26 cellular contexts compared by ENCODE assay signal in the genomic region with DNA sequence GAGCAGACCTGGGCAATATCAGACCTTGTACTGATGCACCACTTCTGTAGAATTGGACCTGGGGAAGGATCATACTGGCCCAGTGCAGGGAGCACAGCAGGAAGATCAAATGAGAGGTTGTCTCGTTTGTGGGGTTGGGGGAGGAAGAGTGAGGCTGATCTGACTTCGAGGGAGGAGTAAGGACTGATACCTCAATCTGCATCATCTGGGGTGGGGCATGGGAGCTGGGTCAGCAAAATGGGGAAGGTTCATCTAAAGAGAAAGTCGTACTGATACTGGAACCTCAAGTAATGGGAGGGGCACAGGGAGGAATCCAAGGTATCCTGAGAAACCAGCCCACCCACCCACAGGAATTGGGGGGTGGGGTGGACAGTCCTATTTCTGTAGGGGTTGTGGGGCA. TPM values are rescaled to one million over a fixed set of nuclear protein-coding genes. Genes with fewer than 3 reads are reported as not detected.
DNase-seq lines count a peak whose midpoint lies in the region; ATAC-seq, FAIRE-seq and TF ChIP-seq lines count a peak whose summit lies in the region.
"Had no signal": no experiment of that assay in that cellular context is flagged by ENCODE, and none has a peak within 500 bp of the region (broad histone marks: within the 10 kb centered on the region; RNA-seq: fewer than 3 reads in every experiment).

No MANE protein-coding gene starts in this region.

- H2BK5ac ChIP-seq in H9 (ENCODE audit: insufficient read length, low read length), result no peak overlapping the region

- CTCF ChIA-PET in K562 (lab: Yijun Ruan, JAX; ENCODE audit: low intra/inter-chr PET ratio), result no interaction called here
- CTCF ChIA-PET in naive thymus-derived CD4-positive, alpha-beta T cell (lab: Charles Lee), result no interaction called here

- H3K23me2 ChIP-seq in H9 (ENCODE audit: insufficient read length, low read depth, low read length, poor library complexity, severe bottlenecking), result peaks cover 35% of the 10 kb centered on the region

- BruUV-seq in K562 (replicated peaks; lab: Mats Ljungman, UMichigan), result no TSS peak

- H3K79me2 ChIP-seq in H9 (ENCODE audit: insufficient read depth, low read length) (no peaks in the 10 kb centered on the region), K562 (ENCODE audit: control insufficient read depth, insufficient read depth, low read length) (peaks cover 13% of the 10 kb centered on the region)

- H3T11ph ChIP-seq in H9 (ENCODE audit: low read length), result no peak overlapping the region

- H2AK5ac ChIP-seq in H9 (ENCODE audit: insufficient read length, low read length), result no peak overlapping the region

- peak overlapping the region in 3 of 4 donors; percentile 47 to 80 (median 70) for H3K4me3 Mint-ChIP-seq in CD4-positive, CD25-positive, alpha-beta regulatory T cell
- H3K4me3 Mint-ChIP-seq in H9, result peak overlapping the region; percentile 44 to 71
- peak overlapping the region in 6 of 10 donors; percentile 3 to 54 (median 40) for H3K4me3 Mint-ChIP-seq in naive thymus-derived CD4-positive, alpha-beta T cell
- H3K4me3 Mint-ChIP-seq: activated naive CD8-positive, alpha-beta T cell treated with anti-CD3 and anti-CD28 coated beads, Interleukin-2, amount 50 U/mL, for 24 hours; HFFc6; natural killer cell treated with Interleukin-12 subunit alpha and Interleukin-12 subunit beta and Interleukin-15 and Interleukin-18, amount 100 ng/mL, for 72 hours had no signal

- H3K4me3 ChIP-seq in CD4-positive, CD25-positive, alpha-beta regulatory T cell (ENCODE audit: low read depth, low read length), result no peak overlapping the region
- no peak overlapping the region for H3K4me3 ChIP-seq in K562
- H3K4me3 ChIP-seq in naive thymus-derived CD4-positive, alpha-beta T cell (ENCODE audit: low read length), result no peak overlapping the region
- H3K4me3 ChIP-seq: SK-N-MC had no signal

- H3K18ac ChIP-seq in H9 (ENCODE audit: insufficient read length, low read depth, low read length), result no peak overlapping the region

- H3K27ac Mint-ChIP-seq in CD4-positive, CD25-positive, alpha-beta regulatory T cell, result peak overlapping the region in 2 of 3 donors; percentile 28 to 64
- no peak overlapping the region for H3K27ac Mint-ChIP-seq in H9
- H3K27ac Mint-ChIP-seq in naive thymus-derived CD4-positive, alpha-beta T cell, result peak overlapping the region in 2 of 9 donors; percentile 13 to 35
- H3K27ac Mint-ChIP-seq: activated naive CD8-positive, alpha-beta T cell treated with anti-CD3 and anti-CD28 coated beads, Interleukin-2, amount 50 U/mL, for 24 hours; activated T-helper 2 cell treated with anti-CD3 and anti-CD28 coated beads, Interferon-gamma antibody, Interleukin-2, Interleukin-4, amounts not matched to agents 10 μg/mL and 5 μg/mL and 100 μg/mL, durations not matched to agents 14 hours and 24 hours and 36 hours; dendritic cell treated with granulocyte-macrophage colony-stimulating factor and Interleukin-4, amounts not matched to agents 40 ng/mL and 50 ng/mL, for 4 days; HFFc6; natural killer cell treated with Interleukin-12 subunit alpha and Interleukin-12 subunit beta and Interleukin-15 and Interleukin-18, amount 100 ng/mL, for 72 hours had no signal

- TF ChIP-seq EP300 in K562 (IDR thresholded peaks at IDR 0.05; ENCODE audit: low read length), result no peak

- peaks cover 14 to 71% (median 36%) of the 10 kb centered on the region in 4 donors for H3K4me1 Mint-ChIP-seq in CD4-positive, CD25-positive, alpha-beta regulatory T cell
- H3K4me1 Mint-ChIP-seq in H9, result peaks cover 42 to 44% of the 10 kb centered on the region in 2 experiments
- peaks cover 49 to 76% (median 67%) of the 10 kb centered on the region in 7 donors for H3K4me1 Mint-ChIP-seq in naive thymus-derived CD4-positive, alpha-beta T cell

- H2BK20ac ChIP-seq in H9 (ENCODE audit: low read depth, low read length, poor library complexity, severe bottlenecking), result no peak overlapping the region

- no peak overlapping the region for H4K91ac ChIP-seq in H9 (ENCODE audit: insufficient read length, low read depth, low read length)

- peaks cover 20% of the 10 kb centered on the region for H3K36me3 ChIP-seq in CD4-positive, CD25-positive, alpha-beta regulatory T cell (ENCODE audit: control insufficient read depth, insufficient read depth, low read length)
- peaks cover 8% of the 10 kb centered on the region; the same call in 2 of the 3 replicates for H3K36me3 ChIP-seq in K562 (ENCODE audit: control insufficient read depth, insufficient read depth, low read length)
- peaks cover 0 to 25% (median 7%) of the 10 kb centered on the region in 3 experiments for H3K36me3 ChIP-seq in naive thymus-derived CD4-positive, alpha-beta T cell (ENCODE audit: control insufficient read depth in 2 of 3, insufficient read depth in 3 of 3, low read length in 3 of 3)
- H3K36me3 ChIP-seq: breast epithelium had no signal

- H3K4me1 ChIP-seq in CD4-positive, CD25-positive, alpha-beta regulatory T cell (ENCODE audit: control insufficient read depth, insufficient read depth, low read length, poor library complexity, severe bottlenecking), result peaks cover 35% of the 10 kb centered on the region
- no peaks in the 10 kb centered on the region for H3K4me1 ChIP-seq in H9 (ENCODE audit: insufficient read depth, low read length)
- H3K4me1 ChIP-seq in K562 (replicated peaks in 1 of 2; ENCODE audit: control insufficient read depth in 2 of 2, insufficient read depth in 2 of 2, low read length in 2 of 2), result peaks cover 0 to 27% of the 10 kb centered on the region in 2 experiments; a peak in 2 of 5 replicates
- peaks cover 17 to 50% of the 10 kb centered on the region in 2 donors for H3K4me1 ChIP-seq in naive thymus-derived CD4-positive, alpha-beta T cell (ENCODE audit: control insufficient read depth in 2 of 2, insufficient read depth in 2 of 2, low read length in 2 of 2)

- TF ChIP-seq CTCF in H9 (conservative IDR thresholded peaks at IDR 0.05) (no peak), K562 (IDR thresholded peaks at IDR 0.05 in 2 of 3, conservative IDR thresholded peaks at IDR 0.05 in 1 of 3; ENCODE audit: insufficient read depth in 2 of 3, low read depth in 1 of 3, low read length in 3 of 3) (no peak)

- in situ Hi-C loops in K562 (cut with MboI), result no loop called here

- no peak overlapping the region for H2BK120ac ChIP-seq in H9 (ENCODE audit: low read depth, low read length, poor library complexity, severe bottlenecking)

- no peak overlapping the region for H3K27ac ChIP-seq in CD4-positive, CD25-positive, alpha-beta regulatory T cell (ENCODE audit: insufficient read depth, low read length, poor library complexity, severe bottlenecking)
- H3K27ac ChIP-seq in H9 (ENCODE audit: insufficient read length, low read depth, low read length) (no peak overlapping the region), K562 (ENCODE audit: extremely low read depth, low read depth, low read length) (no peak overlapping the region)
- no peak overlapping the region for H3K27ac ChIP-seq in naive thymus-derived CD4-positive, alpha-beta T cell (ENCODE audit: low read depth, low read length)
- H3K27ac ChIP-seq: breast epithelium, psoas muscle, SK-N-MC, tibial nerve had no signal

- no peak overlapping the region for H3K23ac ChIP-seq in H9 (ENCODE audit: insufficient read length, low read depth, low read length)

- H3K56ac ChIP-seq in H9 (ENCODE audit: insufficient read length, low read depth, low read length), result no peak overlapping the region

- intact Hi-C loops in K562 (cut with micrococcal nuclease), result no loop called here
- intact Hi-C loops in naive thymus-derived CD4-positive, alpha-beta T cell (cut with micrococcal nuclease), result no loop called here

- H3K9me3 ChIP-seq in CD4-positive, CD25-positive, alpha-beta regulatory T cell (ENCODE audit: control insufficient read depth in 2 of 2, low read length in 2 of 2), result no peaks in the 10 kb centered on the region
- no peaks in the 10 kb centered on the region for H3K9me3 ChIP-seq in H9 (ENCODE audit: control insufficient read depth, low read depth, low read length)
- no peaks in the 10 kb centered on the region for H3K9me3 ChIP-seq in K562 (replicated peaks; ENCODE audit: control insufficient read depth, insufficient read depth, low read depth, low read length)
- no peaks in the 10 kb centered on the region for H3K9me3 ChIP-seq in naive thymus-derived CD4-positive, alpha-beta T cell (ENCODE audit: control insufficient read depth in 2 of 3, low read length in 3 of 3)
- H3K9me3 ChIP-seq: breast epithelium, psoas muscle, tibial nerve had no signal

- H2AFZ ChIP-seq in H9 (ENCODE audit: low read length), result no peak overlapping the region
- no peak overlapping the region for H2AFZ ChIP-seq in K562 (ENCODE audit: low read depth, low read length)

- H3K4me2 ChIP-seq in H9 (ENCODE audit: insufficient read depth, insufficient read length, low read length) (peak overlapping the region; percentile 55), K562 (ENCODE audit: insufficient read depth, low read length) (no peak overlapping the region)

- FAIRE-seq in K562 (lab: Jason Lieb, UNC), result no peak

- no peak overlapping the region for H3K14ac ChIP-seq in H9 (ENCODE audit: insufficient read depth, low read length)

- no CpG with 5 or more reads among the region's 3 CpGs for WGBS in H9 (ENCODE audit: extremely low coverage, insufficient read length, low lambda C conversion rate)
- WGBS in K562 (ENCODE audit: insufficient coverage, low coverage, missing lambda C conversion rate), result 0% methylated on average over 3 of the region's 3 CpGs

- no peak for TF ChIP-seq RAD21 in K562 (CRISPR knock-in tag; conservative IDR thresholded peaks at IDR 0.05 in 1 of 2, IDR thresholded peaks at IDR 0.05 in 1 of 2)

- H3K27me3 ChIP-seq in CD4-positive, CD25-positive, alpha-beta regulatory T cell (ENCODE audit: control insufficient read depth, insufficient read depth, low read length), result peaks cover 26% of the 10 kb centered on the region
- peaks cover 42% of the 10 kb centered on the region for H3K27me3 ChIP-seq in H9 (ENCODE audit: insufficient read depth, low read length)
- peaks cover 25 to 33% of the 10 kb centered on the region in 2 experiments; a peak in 4 of 5 replicates for H3K27me3 ChIP-seq in K562 (ENCODE audit: control insufficient read depth in 2 of 2, insufficient read depth in 2 of 2, low read length in 2 of 2)
- peaks cover 0 to 12% of the 10 kb centered on the region in 2 donors for H3K27me3 ChIP-seq in naive thymus-derived CD4-positive, alpha-beta T cell (ENCODE audit: control insufficient read depth in 2 of 2, insufficient read depth in 2 of 2, low read length in 2 of 2)
- H3K27me3 ChIP-seq: breast epithelium had no signal

- no peak for DNase-seq in CD4-positive, CD25-positive, alpha-beta regulatory T cell
- DNase-seq in H9 (no peak), K562 (ENCODE audit: extremely low read depth in 1 of 4, low spot score in 3 of 4) (no peak), epidermal melanocyte (ENCODE audit: insufficient read length, low spot score) (no peak), AG08396 (ENCODE audit: low spot score) (no peak), SIG-M5 treated with dmso at 0.1 percent for 504 hours (lab: John Stamatoyannopoulos, UW; ENCODE audit: unreplicated experiment) (no peak)
- DNase-seq in naive thymus-derived CD4-positive, alpha-beta T cell, result no peak
- no peak for DNase-seq in activated effector memory CD4-positive, alpha-beta T cell treated with anti-CD3 and anti-CD28 coated beads, Interleukin-2, amount 50 U/mL, for 16 hours
- DNase-seq: activated CD4-positive, alpha-beta T cell treated with anti-CD3 and anti-CD28 coated beads for 4 hours; DMS79 treated with DMSO at 0.1 percent for 48 hours; foreskin melanocyte; HFFc6; NCI-H1436 treated with DMSO at 0.1 percent for 48 hours; NCI-H2171; NCI-H524 treated with DMSO at 0.1 percent for 48 hours; stimulated activated naive CD4-positive, alpha-beta T cell treated with Interleukin-2 at 50 U/mL for 16 hours had no signal

- H4K5ac ChIP-seq in H9 (ENCODE audit: insufficient read length, low read depth, low read length), result no peak overlapping the region

- H2BK12ac ChIP-seq in H9 (ENCODE audit: insufficient read length, low read depth, low read length), result no peak overlapping the region

- no peaks in the 10 kb centered on the region for H3K79me1 ChIP-seq in H9 (ENCODE audit: insufficient read depth, low read depth, low read length, poor library complexity, severe bottlenecking)

- H3K36me3 Mint-ChIP-seq in CD4-positive, CD25-positive, alpha-beta regulatory T cell, result peaks cover 41% of the 10 kb centered on the region
- peaks cover 8 to 17% (median 9%) of the 10 kb centered on the region in 3 experiments; a peak in 6 of 7 replicates for H3K36me3 Mint-ChIP-seq in H9 (ENCODE audit: insufficient read depth in 1 of 3, low read depth in 3 of 3)
- peaks cover 10 to 46% (median 41%) of the 10 kb centered on the region in 5 donors for H3K36me3 Mint-ChIP-seq in naive thymus-derived CD4-positive, alpha-beta T cell

- no peak overlapping the region for H2BK15ac ChIP-seq in H9 (ENCODE audit: low read depth, low read length)

- H3K9ac ChIP-seq in H9 (ENCODE audit: extremely low read depth, insufficient read length, low read length) (no peak overlapping the region), K562 (ENCODE audit: insufficient read depth in 1 of 2, low read depth in 2 of 2, low read length in 2 of 2) (no peak overlapping the region)

- peaks cover 76% of the 10 kb centered on the region for H3K27me3 Mint-ChIP-seq in CD4-positive, CD25-positive, alpha-beta regulatory T cell
- peaks cover 78% of the 10 kb centered on the region for H3K27me3 Mint-ChIP-seq in H9 (ENCODE audit: low read depth)
- peaks cover 31 to 64% (median 55%) of the 10 kb centered on the region in 5 donors for H3K27me3 Mint-ChIP-seq in naive thymus-derived CD4-positive, alpha-beta T cell

- H4K20me1 ChIP-seq in H9 (ENCODE audit: control insufficient read depth, insufficient read depth, insufficient read length) (no peaks in the 10 kb centered on the region), K562 (replicated peaks; ENCODE audit: control insufficient read depth, insufficient read depth, low read length) (0 out of 2 replicates have a peak, but pooled peaks cover 4% of the 10 kb centered on the region)

- no peaks in the 10 kb centered on the region for H3K9me1 ChIP-seq in K562 (ENCODE audit: control insufficient read depth, insufficient read depth, low read length)

- ATAC-seq in CD4-positive, CD25-positive, alpha-beta regulatory T cell (ENCODE audit: low read depth in 2 of 2), result no peak
- no peak for ATAC-seq in K562
- no peak for ATAC-seq in naive thymus-derived CD4-positive, alpha-beta T cell
- ATAC-seq: activated naive CD8-positive, alpha-beta T cell treated with anti-CD3 and anti-CD28 coated beads, Interleukin-2, amount 50 U/mL, for 24 hours; natural killer cell treated with Interleukin-12 subunit alpha and Interleukin-12 subunit beta and Interleukin-15 and Interleukin-18, amount 100 ng/mL, for 72 hours; psoas muscle had no signal

- H3K4ac ChIP-seq in H9 (ENCODE audit: low read depth, low read length), result no peak overlapping the region

- TF ChIP-seq POLR2A in K562 (conservative IDR thresholded peaks at IDR 0.05), result no peak

- H3K9me3 Mint-ChIP-seq in CD4-positive, CD25-positive, alpha-beta regulatory T cell, result peaks cover 0 to 1% (median 0%) of the 10 kb centered on the region in 7 donors
- peaks cover 0 to 3% of the 10 kb centered on the region in 2 experiments; a peak in 3 of 5 replicates for H3K9me3 Mint-ChIP-seq in H9
- H3K9me3 Mint-ChIP-seq in naive thymus-derived CD4-positive, alpha-beta T cell, result peaks cover 0 to 7% (median 0%) of the 10 kb centered on the region in 11 donors
- H3K9me3 Mint-ChIP-seq: activated naive CD8-positive, alpha-beta T cell treated with anti-CD3 and anti-CD28 coated beads, Interleukin-2, amount 50 U/mL, for 24 hours; activated T-helper 2 cell treated with anti-CD3 and anti-CD28 coated beads, Interferon-gamma antibody, Interleukin-2, Interleukin-4, amounts not matched to agents 10 μg/mL and 5 μg/mL and 100 μg/mL, durations not matched to agents 14 hours and 24 hours and 36 hours; dendritic cell treated with granulocyte-macrophage colony-stimulating factor and Interleukin-4, amounts not matched to agents 40 ng/mL and 50 ng/mL, for 4 days; HFFc6; natural killer cell treated with Interleukin-12 subunit alpha and Interleukin-12 subunit beta and Interleukin-15 and Interleukin-18, amount 100 ng/mL, for 72 hours had no signal

- H4K8ac ChIP-seq in H9 (replicated peaks; ENCODE audit: insufficient read length, low read depth, low read length), result no peak overlapping the region

- POLR2A ChIA-PET in K562 (lab: Yijun Ruan, JAX), result interaction anchor here (0.5 to 2.2 kb wide), 2 partner anchors 11 to 148 kb away, joined by 4 to 10 read pairs; a partner anchor contains a TSS
- POLR2A ChIA-PET in naive thymus-derived CD4-positive, alpha-beta T cell (lab: Charles Lee), result interaction anchor here (1.0 to 1.6 kb wide), 2 partner anchors 11 to 25 kb away, joined by 3 to 4 read pairs; a partner anchor contains a TSS

RNA-seq across cellular contexts. Expression of a gene that starts 3.7 kb away (rescaled TPM):
- not detected for total RNA-seq in CD4-positive, CD25-positive, alpha-beta regulatory T cell
- polyA plus RNA-seq in CD4-positive, CD25-positive, alpha-beta regulatory T cell, result under 1 TPM in 2 of 4 donors, not detected in 2; 0.14 to 0.23 TPM
- total RNA-seq in H9 (2021) (0.26 and 0.39 TPM in 2 replicates), K562 (2014; rRNA removed) (not detected in 2 replicates), K562 (2014; rRNA removed; fragmentation: Illumina TruSeq; extraction: Trizol) (not detected in 2 replicates), K562 (2015; rRNA removed; fragmentation: Illumina TruSeq; extraction: Trizol) (not detected in 2 replicates), K562 (2021) (not detected in 2 replicates)
- total RNA-seq in K562 (2011; cell fraction: chromatin; rRNA removed; ENCODE audit: low replicate concordance), result not detected in 2 replicates
- not detected in 2 replicates for total RNA-seq in K562 (2011; cell fraction: nucleolus; rRNA removed)
- total RNA-seq in K562 (2011; cell fraction: nucleoplasm; rRNA removed), result not detected in 2 replicates
- polyA plus RNA-seq in K562 (2011; rRNA removed) (not detected in 2 replicates), K562 (2014; fragmentation: Illumina TruSeq; extraction: Trizol) (not detected in 2 replicates), K562 (2014; fragmentation: Nextera tagmentation; extraction: Ambion mirVana) (not detected), K562 (2014; rRNA removed) (not detected in 2 replicates)
- polyA plus RNA-seq in K562 (2011; cell fraction: cytosol; rRNA removed), result not detected in 2 replicates
- polyA plus RNA-seq in K562 (2011; cell fraction: nucleus; rRNA removed), result not detected in 2 replicates
- 0.68 and 1.5 TPM in 2 replicates for polyA plus RNA-seq in K562 (2012)
- not detected in 2 replicates for polyA minus RNA-seq in K562 (2011; rRNA and poly(A)+ RNA removed)
- polyA minus RNA-seq in K562 (2011; cell fraction: cytosol; rRNA and poly(A)+ RNA removed), result not detected in 2 replicates
- not detected in 2 replicates for polyA minus RNA-seq in K562 (2011; cell fraction: nucleus; rRNA and poly(A)+ RNA removed)
- not detected for total RNA-seq in naive thymus-derived CD4-positive, alpha-beta T cell
- under 1 TPM in 1 of 2 donors, not detected in 1; 0.33 TPM for polyA plus RNA-seq in naive thymus-derived CD4-positive, alpha-beta T cell
- total RNA-seq: activated T-helper 2 cell treated with anti-CD3 and anti-CD28 coated beads, Interferon-gamma antibody, Interleukin-2, Interleukin-4, amounts not matched to agents 10 μg/mL and 5 μg/mL and 100 μg/mL, durations not matched to agents 14 hours and 24 hours and 36 hours; HFFc6; mesenteric fat pad; natural killer cell treated with Interleukin-12 subunit alpha and Interleukin-12 subunit beta and Interleukin-15 and Interleukin-18, amount 100 ng/mL, for 72 hours; psoas muscle; skeletal muscle tissue had no signal

RNA-seq across cellular contexts. Expression of a gene that starts 4.9 kb away (rescaled TPM):
- total RNA-seq in CD4-positive, CD25-positive, alpha-beta regulatory T cell, result 59.4 TPM
- 100 to 1,000 TPM in 1 of 4 donors, 10 to 100 TPM in 3; 91.1 to 101 (median 96.0) TPM for polyA plus RNA-seq in CD4-positive, CD25-positive, alpha-beta regulatory T cell
- total RNA-seq in H9 (2021), result 22.7 and 23.8 TPM in 2 replicates
- total RNA-seq in K562 (2011; cell fraction: chromatin; rRNA removed; ENCODE audit: low replicate concordance), result 13.4 and 14.5 TPM in 2 replicates
- total RNA-seq in K562 (2011; cell fraction: nucleolus; rRNA removed), result 8.8 and 9.7 TPM in 2 replicates
- 19.6 and 32.7 TPM in 2 replicates for total RNA-seq in K562 (2011; cell fraction: nucleoplasm; rRNA removed)
- total RNA-seq in K562 (2014; rRNA removed), result 32.9 and 46.2 TPM in 2 replicates
- total RNA-seq in K562 (2014; rRNA removed; fragmentation: Illumina TruSeq; extraction: Trizol), result 39.3 and 40.8 TPM in 2 replicates
- 51.3 and 51.5 TPM in 2 replicates for total RNA-seq in K562 (2015; rRNA removed; fragmentation: Illumina TruSeq; extraction: Trizol)
- total RNA-seq in K562 (2021), result 44.6 and 49.7 TPM in 2 replicates
- 74.6 and 77.8 TPM in 2 replicates for polyA plus RNA-seq in K562 (2011; rRNA removed)
- 56.3 and 72.0 TPM in 2 replicates for polyA plus RNA-seq in K562 (2011; cell fraction: cytosol; rRNA removed)
- 35.3 and 42.5 TPM in 2 replicates for polyA plus RNA-seq in K562 (2011; cell fraction: nucleus; rRNA removed)
- polyA plus RNA-seq in K562 (2012), result 47.5 and 59.4 TPM in 2 replicates
- 71.7 and 94.8 TPM in 2 replicates for polyA plus RNA-seq in K562 (2014; fragmentation: Illumina TruSeq; extraction: Trizol)
- 10 to 100 TPM; 17.8 to 30.9 TPM for polyA plus RNA-seq in K562 (2014; fragmentation: Nextera tagmentation; extraction: Ambion mirVana)
- polyA plus RNA-seq in K562 (2014; rRNA removed), result 58.1 and 64.1 TPM in 2 replicates
- polyA minus RNA-seq in K562 (2011; rRNA and poly(A)+ RNA removed), result 27.6 and 29.1 TPM in 2 replicates
- polyA minus RNA-seq in K562 (2011; cell fraction: cytosol; rRNA and poly(A)+ RNA removed), result 12.3 and 21.0 TPM in 2 replicates
- polyA minus RNA-seq in K562 (2011; cell fraction: nucleus; rRNA and poly(A)+ RNA removed), result 8.5 and 12.9 TPM in 2 replicates
- total RNA-seq in naive thymus-derived CD4-positive, alpha-beta T cell, result 10 to 100 TPM; 49.4 to 67.1 (median 62.7) TPM
- 100 to 1,000 TPM; 112 to 113 TPM for polyA plus RNA-seq in naive thymus-derived CD4-positive, alpha-beta T cell

RNA-seq across cellular contexts. Expression of a gene that starts 10.8 kb away (rescaled TPM):
- total RNA-seq in CD4-positive, CD25-positive, alpha-beta regulatory T cell, result 37.8 TPM
- polyA plus RNA-seq in CD4-positive, CD25-positive, alpha-beta regulatory T cell, result 100 to 1,000 TPM; 108 to 133 (median 122) TPM
- total RNA-seq in H9 (2021), result 31.9 and 33.1 TPM in 2 replicates
- 19.9 and 30.6 TPM in 2 replicates for total RNA-seq in K562 (2011; cell fraction: chromatin; rRNA removed; ENCODE audit: low replicate concordance)
- 30.3 and 30.7 TPM in 2 replicates for total RNA-seq in K562 (2011; cell fraction: nucleolus; rRNA removed)
- total RNA-seq in K562 (2011; cell fraction: nucleoplasm; rRNA removed), result 29.0 and 30.1 TPM in 2 replicates
- total RNA-seq in K562 (2014; rRNA removed), result 92.2 and 119 TPM in 2 replicates
- total RNA-seq in K562 (2014; rRNA removed; fragmentation: Illumina TruSeq; extraction: Trizol), result 126 and 174 TPM in 2 replicates
- 150 and 160 TPM in 2 replicates for total RNA-seq in K562 (2015; rRNA removed; fragmentation: Illumina TruSeq; extraction: Trizol)
- total RNA-seq in K562 (2021), result 113 and 123 TPM in 2 replicates
- polyA plus RNA-seq in K562 (2011; rRNA removed), result 143 and 156 TPM in 2 replicates
- polyA plus RNA-seq in K562 (2011; cell fraction: cytosol; rRNA removed), result 189 and 193 TPM in 2 replicates
- 115 and 130 TPM in 2 replicates for polyA plus RNA-seq in K562 (2011; cell fraction: nucleus; rRNA removed)
- 130 and 140 TPM in 2 replicates for polyA plus RNA-seq in K562 (2012)
- polyA plus RNA-seq in K562 (2014; fragmentation: Illumina TruSeq; extraction: Trizol), result 115 and 122 TPM in 2 replicates
- 100 to 1,000 TPM; 322 to 333 TPM for polyA plus RNA-seq in K562 (2014; fragmentation: Nextera tagmentation; extraction: Ambion mirVana)
- polyA plus RNA-seq in K562 (2014; rRNA removed), result 121 and 149 TPM in 2 replicates
- polyA minus RNA-seq in K562 (2011; rRNA and poly(A)+ RNA removed), result 35.4 and 40.0 TPM in 2 replicates
- 15.2 and 16.0 TPM in 2 replicates for polyA minus RNA-seq in K562 (2011; cell fraction: cytosol; rRNA and poly(A)+ RNA removed)
- polyA minus RNA-seq in K562 (2011; cell fraction: nucleus; rRNA and poly(A)+ RNA removed), result 15.9 and 21.0 TPM in 2 replicates
- total RNA-seq in naive thymus-derived CD4-positive, alpha-beta T cell, result 10 to 100 TPM; 27.3 to 66.8 (median 45.0) TPM
- 100 to 1,000 TPM in 1 of 2 donors, 10 to 100 TPM in 1; 89.2 to 128 TPM for polyA plus RNA-seq in naive thymus-derived CD4-positive, alpha-beta T cell

RNA-seq across cellular contexts. Expression of a gene that starts 41.0 kb away (rescaled TPM):
- not detected for total RNA-seq in CD4-positive, CD25-positive, alpha-beta regulatory T cell
- polyA plus RNA-seq in CD4-positive, CD25-positive, alpha-beta regulatory T cell, result under 1 TPM in 2 of 4 donors, not detected in 2; 0.13 to 0.18 TPM
- total RNA-seq in H9 (2021) (not detected in 2 replicates), K562 (2014; rRNA removed) (not detected in 2 replicates), K562 (2014; rRNA removed; fragmentation: Illumina TruSeq; extraction: Trizol) (not detected in 2 replicates), K562 (2015; rRNA removed; fragmentation: Illumina TruSeq; extraction: Trizol) (not detected in 2 replicates), K562 (2021) (not detected in 2 replicates)
- not detected in 2 replicates for total RNA-seq in K562 (2011; cell fraction: chromatin; rRNA removed; ENCODE audit: low replicate concordance)
- total RNA-seq in K562 (2011; cell fraction: nucleolus; rRNA removed), result not detected in 2 replicates
- total RNA-seq in K562 (2011; cell fraction: nucleoplasm; rRNA removed), result not detected in 2 replicates
- polyA plus RNA-seq in K562 (2011; rRNA removed) (not detected in 2 replicates), K562 (2014; fragmentation: Illumina TruSeq; extraction: Trizol) (not detected in 2 replicates), K562 (2014; fragmentation: Nextera tagmentation; extraction: Ambion mirVana) (not detected), K562 (2014; rRNA removed) (not detected in 2 replicates)
- polyA plus RNA-seq in K562 (2011; cell fraction: cytosol; rRNA removed), result not detected in 2 replicates
- polyA plus RNA-seq in K562 (2011; cell fraction: nucleus; rRNA removed), result not detected in 2 replicates
- polyA plus RNA-seq in K562 (2012), result not detected in 2 replicates
- not detected in 2 replicates for polyA minus RNA-seq in K562 (2011; rRNA and poly(A)+ RNA removed)
- polyA minus RNA-seq in K562 (2011; cell fraction: cytosol; rRNA and poly(A)+ RNA removed), result not detected in 2 replicates
- not detected in 2 replicates for polyA minus RNA-seq in K562 (2011; cell fraction: nucleus; rRNA and poly(A)+ RNA removed)
- total RNA-seq in naive thymus-derived CD4-positive, alpha-beta T cell, result under 1 TPM in 2 of 5 experiments, not detected in 3; 0.32 TPM
- under 1 TPM in 1 of 2 donors, not detected in 1; 0.59 TPM for polyA plus RNA-seq in naive thymus-derived CD4-positive, alpha-beta T cell
- total RNA-seq: activated T-helper 2 cell treated with anti-CD3 and anti-CD28 coated beads, Interferon-gamma antibody, Interleukin-2, Interleukin-4, amounts not matched to agents 10 μg/mL and 5 μg/mL and 100 μg/mL, durations not matched to agents 14 hours and 24 hours and 36 hours; HFFc6; mesenteric fat pad; natural killer cell treated with Interleukin-12 subunit alpha and Interleukin-12 subunit beta and Interleukin-15 and Interleukin-18, amount 100 ng/mL, for 72 hours; psoas muscle; skeletal muscle tissue; tibial nerve had no signal

Comparison
In these comparisons a context has a peak if more than half of its experiments do, and no peak if none do; other contexts are left out.
1. H3K27ac Mint-ChIP-seq: peak in CD4-positive, CD25-positive, alpha-beta regulatory T cell (2 of 3); none in H9 (0 of 3).
2. Peak in every context shown above with its lines, with median percentiles within 50 percentile points of each other: H3K4me3 Mint-ChIP-seq.